11 cellular contexts compared by ENCODE assay signal in the genomic region with DNA sequence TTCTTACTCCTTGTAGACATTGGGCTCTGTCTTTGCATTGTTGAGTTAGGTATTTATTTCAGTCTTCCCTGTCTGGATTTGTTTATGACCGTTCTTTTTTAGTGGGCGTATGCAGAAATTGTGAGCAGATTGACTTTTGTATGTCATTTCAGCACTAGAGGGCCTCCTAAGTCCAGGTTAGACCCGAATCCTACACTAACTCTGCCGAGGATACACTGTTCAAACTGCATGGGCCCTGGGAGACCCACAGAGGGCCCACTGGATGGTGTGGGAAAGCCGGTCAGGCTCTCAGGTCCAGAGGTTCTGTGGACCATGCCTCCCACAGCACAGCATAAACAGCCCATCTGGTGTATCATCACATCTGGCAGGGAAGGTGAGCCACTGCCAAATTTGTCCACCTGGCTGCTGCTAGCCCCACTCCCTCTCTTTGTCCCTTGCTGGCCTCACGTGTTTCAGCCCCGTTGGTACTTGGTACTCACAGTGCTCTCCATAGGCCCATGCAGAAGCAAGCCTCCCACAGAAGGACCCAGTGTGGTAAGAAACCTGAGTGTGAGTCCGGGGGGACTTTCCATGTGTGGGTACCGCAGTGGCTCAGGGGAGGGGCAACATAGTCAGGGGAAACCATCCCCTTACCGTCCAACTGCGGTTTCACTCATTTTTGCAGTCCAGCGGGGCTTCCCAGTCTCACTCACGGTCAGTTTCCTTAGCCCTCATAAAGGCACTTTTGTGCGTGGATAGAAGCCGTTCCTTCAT.
DNase-seq lines count a peak whose midpoint lies in the region; ATAC-seq, FAIRE-seq and TF ChIP-seq lines count a peak whose summit lies in the region.
"Had no signal": no experiment of that assay in that cellular context is flagged by ENCODE, and none has a peak within 500 bp of the region (broad histone marks: within the 10 kb centered on the region; RNA-seq: fewer than 3 reads in every experiment).

No MANE protein-coding gene starts in this region.

- TF ChIP-seq RAD21 in H1 (IDR thresholded peaks at IDR 0.05 in 1 of 2, conservative IDR thresholded peaks at IDR 0.05 in 1 of 2; ENCODE audit: low read depth in 2 of 2, low read length in 2 of 2), result peak; percentile 70 to 78

- no peaks in the 10 kb centered on the region for H3K23me2 ChIP-seq in H1 (ENCODE audit: low read depth, low read length)

- peaks cover 15% of the 10 kb centered on the region for H3K9me3 Mint-ChIP-seq in CD4-positive, alpha-beta T cell

- H4K20me1 ChIP-seq in H1 (replicated peaks in 1 of 2; ENCODE audit: control insufficient read depth in 1 of 2, insufficient read depth in 2 of 2, low read length in 2 of 2), result no peaks in the 10 kb centered on the region

- no peak for ATAC-seq in CD4-positive, alpha-beta T cell (ENCODE audit: poor library complexity)
- peak; percentile 90 for ATAC-seq in GM18873 (IDR thresholded peaks at IDR 0.05; ENCODE audit: low FRiP score, unreplicated experiment)
- ATAC-seq in HG03521 (IDR thresholded peaks at IDR 0.05; ENCODE audit: unreplicated experiment), result peak; percentile 59

- no peaks in the 10 kb centered on the region for H3K36me3 ChIP-seq in H1 (ENCODE audit: control insufficient read depth in 2 of 4, insufficient read depth in 4 of 4, low read length in 3 of 4)
- no peaks in the 10 kb centered on the region for H3K36me3 ChIP-seq in neuronal stem cell (replicated peaks in 1 of 2; ENCODE audit: control insufficient read depth in 2 of 2, insufficient read depth in 2 of 2, low read length in 2 of 2)

- TF ChIP-seq EP300 in H1 (IDR thresholded peaks at IDR 0.05; ENCODE audit: borderline replicate concordance in 1 of 2, low read depth in 2 of 2, low read length in 2 of 2), result no peak

- peaks cover 17% of the 10 kb centered on the region for H3K4me1 Mint-ChIP-seq in CD4-positive, alpha-beta T cell (ENCODE audit: low read depth)

- H3K27me3 Mint-ChIP-seq in CD4-positive, alpha-beta T cell, result no peaks in the 10 kb centered on the region

- H3K4me1 ChIP-seq in H1 (replicated peaks in 1 of 4; ENCODE audit: control insufficient read depth in 3 of 4, insufficient read depth in 4 of 4, low read length in 3 of 4), result peaks cover 0 to 2% (median under 1%) of the 10 kb centered on the region in 4 experiments; a peak in 1 of 7 replicates
- H3K4me1 ChIP-seq in neuronal stem cell (ENCODE audit: control insufficient read depth in 2 of 2, insufficient read depth in 1 of 2, low read depth in 1 of 2, low read length in 2 of 2), result no peaks in the 10 kb centered on the region

- H3K4me3 ChIP-seq in H1 (ENCODE audit: extremely low read depth in 1 of 4, insufficient read depth in 2 of 4, low read depth in 3 of 4, low read length in 4 of 4) (no peak overlapping the region), neuronal stem cell (ENCODE audit: low read length in 2 of 2) (peak overlapping the region in 1 of 2 donors; percentile 1)

- TF ChIP-seq CTCF in CD4-positive, alpha-beta T cell (IDR thresholded peaks at IDR 0.05), result no peak
- peak in 2 of 3 experiments; percentile 54 to 58; a peak in 3 of 4 replicates for TF ChIP-seq CTCF in H1 (IDR thresholded peaks at IDR 0.05; ENCODE audit: control extremely low read depth in 1 of 3, insufficient read depth in 1 of 3, low read depth in 1 of 3, low read length in 3 of 3)

- no peak overlapping the region for H2BK5ac ChIP-seq in H1 (ENCODE audit: low read depth, low read length)
- no peak overlapping the region for H2BK5ac ChIP-seq in neuronal stem cell (ENCODE audit: low read length)

- no peak overlapping the region for H3K27ac ChIP-seq in CD4-positive, alpha-beta T cell (ENCODE audit: low read depth, low read length)
- H3K27ac ChIP-seq in H1 (ENCODE audit: low read depth, low read length), result no peak overlapping the region
- H3K27ac ChIP-seq in neuronal stem cell (replicated peaks; ENCODE audit: low read length), result no peak overlapping the region

- H3K9ac ChIP-seq in H1 (replicated peaks in 1 of 4; ENCODE audit: extremely low read depth in 1 of 4, low read depth in 3 of 4, low read length in 3 of 4) (no peak overlapping the region), neuronal stem cell (ENCODE audit: low read depth, low read length, poor library complexity) (no peak overlapping the region)

- WGBS in H1 (ENCODE audit: extremely low coverage in 1 of 2, insufficient coverage in 1 of 2, insufficient read length in 1 of 2, insufficient replicate concordance in 2 of 2, low coverage in 1 of 2, low lambda C conversion rate in 2 of 2, missing lambda C conversion rate in 1 of 2), 2 experiments, result 89% methylated on average over 15 of the region's 15 CpGs; no CpG with 5 or more reads in 1 of the 2 experiments
- WGBS in neuronal stem cell (ENCODE audit: extremely low coverage in 2 of 2, insufficient read length in 2 of 2, insufficient replicate concordance in 1 of 2), 2 donors, result no CpG with 5 or more reads among the region's 15 CpGs

- peaks cover 23% of the 10 kb centered on the region for H3K9me3 ChIP-seq in CD4-positive, alpha-beta T cell (ENCODE audit: control insufficient read depth, low read length)
- H3K9me3 ChIP-seq in H1 (ENCODE audit: insufficient read depth in 2 of 2, low read depth in 1 of 2, low read length in 1 of 2), result no peaks in the 10 kb centered on the region
- peaks cover 0 to 7% of the 10 kb centered on the region in 2 donors for H3K9me3 ChIP-seq in neuronal stem cell (replicated peaks in 1 of 2; ENCODE audit: control insufficient read depth in 2 of 2, insufficient read depth in 1 of 2, low read depth in 1 of 2, low read length in 2 of 2)

- FAIRE-seq in H1 (lab: Jason Lieb, UNC), result peak; percentile 36
- no peak for FAIRE-seq in H54 (lab: Jason Lieb, UNC)
- FAIRE-seq: colon had no signal

- H3K4me2 ChIP-seq in H1 (ENCODE audit: insufficient read depth in 1 of 2, low read depth in 2 of 2, low read length in 2 of 2), result no peak overlapping the region
- H3K4me2 ChIP-seq in neuronal stem cell (ENCODE audit: insufficient read depth, low read length, poor library complexity, severe bottlenecking), result no peak overlapping the region

- H3K4ac ChIP-seq in H1 (replicated peaks; ENCODE audit: insufficient read length, low read depth, low read length) (no peak overlapping the region), neuronal stem cell (ENCODE audit: low read length) (no peak overlapping the region)

- no peaks in the 10 kb centered on the region for H3K79me1 ChIP-seq in H1 (ENCODE audit: low read depth, low read length)
- H3K79me1 ChIP-seq in neuronal stem cell (ENCODE audit: low read depth, low read length), result no peaks in the 10 kb centered on the region

- H4K5ac ChIP-seq in H1 (ENCODE audit: insufficient read length, low read depth, low read length), result no peak overlapping the region

- POLR2A ChIA-PET in CD4-positive, alpha-beta T cell (lab: Charles Lee), result interaction anchor here (0.7 kb wide), 1 partner anchor 132 kb away, joined by 3 read pairs; no protein-coding TSS in a partner anchor
- POLR2A ChIA-PET in H1 (lab: Charles Lee; ENCODE audit: partially characterized antibody), result no interaction called here

- no peak overlapping the region for H4K91ac ChIP-seq in H1 (replicated peaks; ENCODE audit: insufficient read length, low read length)
- H4K91ac ChIP-seq in neuronal stem cell (ENCODE audit: low read depth, low read length, poor library complexity), result no peak overlapping the region

- CTCF ChIA-PET in CD4-positive, alpha-beta T cell (lab: Charles Lee), result no interaction called here
- CTCF ChIA-PET in H1 (lab: Charles Lee; ENCODE audit: partially characterized antibody), result interaction anchor here (0.5 to 1.7 kb wide), 5 partner anchors 14 to 176 kb away, joined by 3 to 6 read pairs (median 4); no protein-coding TSS in a partner anchor

- TF ChIP-seq POLR2A in H1 (IDR thresholded peaks at IDR 0.05; ENCODE audit: control extremely low read depth in 1 of 2, low read depth in 2 of 2, low read length in 2 of 2), result no peak
- TF ChIP-seq POLR2A in H54 (IDR thresholded peaks at IDR 0.05; ENCODE audit: low read depth, low read length), result no peak

- H3K4me3 Mint-ChIP-seq in CD4-positive, alpha-beta T cell, result no peak overlapping the region
- H3K4me3 Mint-ChIP-seq: CD14-positive monocyte had no signal

- H2BK20ac ChIP-seq in H1 (ENCODE audit: low read length), result 0 out of 2 replicates have a peak overlapping the region, but pooled peaks have one; percentile 29

- peak overlapping the region; percentile 34 for H3K27ac Mint-ChIP-seq in CD4-positive, alpha-beta T cell

- no peak overlapping the region for H3K18ac ChIP-seq in H1 (ENCODE audit: extremely low read depth, low read length)
- H3K18ac ChIP-seq in neuronal stem cell (ENCODE audit: low read length), result no peak overlapping the region

- no peak overlapping the region for H2BK15ac ChIP-seq in H1 (ENCODE audit: low read length)
- no peak overlapping the region for H2BK15ac ChIP-seq in neuronal stem cell (ENCODE audit: low read length)

- H2AK5ac ChIP-seq in H1 (ENCODE audit: low read depth, low read length), result no peak overlapping the region
- H2AK5ac ChIP-seq in neuronal stem cell (ENCODE audit: low read depth, low read length), result no peak overlapping the region

- no peak overlapping the region for H3K56ac ChIP-seq in H1 (replicated peaks; ENCODE audit: insufficient read length, low read depth, low read length)

- 0 out of 2 replicates have a peak overlapping the region, but pooled peaks have one; percentile 19 for H2BK12ac ChIP-seq in H1 (ENCODE audit: low read depth, low read length)
- H2BK12ac ChIP-seq in neuronal stem cell (ENCODE audit: low read length), result no peak overlapping the region

- H3K36me3 Mint-ChIP-seq in CD4-positive, alpha-beta T cell (ENCODE audit: low read depth), result peaks cover 98% of the 10 kb centered on the region

- peak overlapping the region; percentile 66 for H2AFZ ChIP-seq in H1 (ENCODE audit: low read length)
- H2AFZ ChIP-seq in neuronal stem cell (ENCODE audit: low read length), result no peak overlapping the region

- intact Hi-C loops in CD4-positive, alpha-beta T cell (cut with DNase I, micrococcal nuclease), result no loop called here

- H4K8ac ChIP-seq in H1 (ENCODE audit: extremely low read depth, insufficient read depth, low read length) (no peak overlapping the region), neuronal stem cell (ENCODE audit: low read depth, low read length) (no peak overlapping the region)

- no peak for DNase-seq in CD4-positive, alpha-beta T cell
- DNase-seq in H1 (ENCODE audit: low read depth in 1 of 2, low spot score in 2 of 2) (peak in 1 of 2 experiments; percentile 47), H54 (ENCODE audit: insufficient read length, low spot score) (no peak), dedifferentiated amniotic fluid mesenchymal stem cell (ENCODE audit: extremely low spot score) (no peak), neuronal stem cell (ENCODE audit: low spot score) (no peak)
- DNase-seq in stimulated activated CD4-positive, alpha-beta T cell treated with anti-CD3 and anti-CD28 coated beads, Interleukin-2, amount 100 ng/mL, for 24 hours, result no peak
- DNase-seq: NCI-H526 treated with DMSO at 0.1 percent for 48 hours had no signal

- no peaks in the 10 kb centered on the region for H3K79me2 ChIP-seq in H1 (ENCODE audit: control insufficient read depth in 1 of 2, insufficient read depth in 2 of 2, low read length in 2 of 2)

- H2BK120ac ChIP-seq in H1 (replicated peaks; ENCODE audit: low read depth, low read length) (no peak overlapping the region), neuronal stem cell (ENCODE audit: low read depth, low read length) (no peak overlapping the region)

- H3K14ac ChIP-seq in H1 (ENCODE audit: insufficient read length), result no peak overlapping the region
- H3K14ac ChIP-seq in neuronal stem cell (ENCODE audit: low read length), result no peak overlapping the region

- H3K23ac ChIP-seq in H1 (ENCODE audit: insufficient read length) (no peak overlapping the region), neuronal stem cell (ENCODE audit: low read depth, low read length, poor library complexity) (no peak overlapping the region)

- H3K27me3 ChIP-seq in CD4-positive, alpha-beta T cell (ENCODE audit: control insufficient read depth, insufficient read depth, low read length), result no peaks in the 10 kb centered on the region
- H3K27me3 ChIP-seq in H1 (replicated peaks in 1 of 4; ENCODE audit: control insufficient read depth in 3 of 4, extremely low read depth in 1 of 4, insufficient read depth in 3 of 4, low read length in 3 of 4) (no peaks in the 10 kb centered on the region), neuronal stem cell (ENCODE audit: control insufficient read depth in 3 of 3, insufficient read depth in 3 of 3, low read depth in 1 of 3, low read length in 3 of 3) (no peaks in the 10 kb centered on the region)
